In genomic region chr2:2879071-2879470, GRCh38 we compare ENCODE assay signal across 23 cellular contexts.
"Had no signal": no experiment of that assay in that cellular context is flagged by ENCODE, and none has a peak within 500 bp of the region (broad histone marks: within the 10 kb centered on the region; RNA-seq: fewer than 3 reads in every experiment).

No MANE protein-coding gene starts in this region.

- H3K27ac Mint-ChIP-seq: activated naive CD4-positive, alpha-beta T cell treated with anti-CD3 and anti-CD28 coated beads for 36 hours; endodermal cell; mesothelial cell of epicardium; natural killer cell; WTC11 had no signal

- H3K4me3 ChIP-seq: colonic mucosa, esophagus squamous epithelium, gastrocnemius medialis, left ventricle myocardium inferior, ovary, prostate gland, right atrium auricular region, spleen, upper lobe of left lung had no signal

- DNase-seq: activated CD8-positive, alpha-beta memory T cell treated with anti-CD3 and anti-CD28 coated beads, Interleukin-2, amount 50 U/mL, for 4 hours; activated effector memory CD4-positive, alpha-beta T cell treated with Interleukin-2 at 50 U/mL for 16 hours; activated naive CD4-positive, alpha-beta T cell treated with anti-CD3 and anti-CD28 coated beads for 36 hours; activated T-cell treated with anti-CD3 and anti-CD28 coated beads, Interleukin-2, amount 50 U/mL, for 4 hours; amygdala; colonic mucosa; esophagus squamous epithelium; gastrocnemius medialis; hippocampal formation; left ventricle myocardium inferior; natural killer cell; ovary; spleen; stimulated activated CD4-positive, alpha-beta T cell treated with anti-CD3 and anti-CD28 coated beads, Interleukin-4, amount 100 ng/mL, for 24 hours; stimulated activated naive CD8-positive, alpha-beta T cell treated with anti-CD3 and anti-CD28 coated beads, Interleukin-15, Interleukin-2, amounts not matched to agents 100 U/mL and 50 U/mL, for 24 hours; T1000; upper lobe of left lung had no signal

- H3K4me3 Mint-ChIP-seq: activated naive CD4-positive, alpha-beta T cell treated with anti-CD3 and anti-CD28 coated beads for 36 hours; activated T-cell treated with anti-CD3 and anti-CD28 coated beads, Interleukin-2, amount 50 U/mL, for 4 hours; endodermal cell; mesothelial cell of epicardium; natural killer cell; WTC11 had no signal

- H3K4me1 Mint-ChIP-seq: endodermal cell, natural killer cell had no signal

- H3K27me3 ChIP-seq: colonic mucosa, esophagus squamous epithelium, gastrocnemius medialis, neutrophil, ovary, right atrium auricular region, spleen, upper lobe of left lung had no signal

- H3K36me3 Mint-ChIP-seq: mesothelial cell of epicardium, natural killer cell had no signal

- ATAC-seq: activated T-cell treated with anti-CD3 and anti-CD28 coated beads, Interleukin-2, amount 50 U/mL, for 4 hours; gastrocnemius medialis; natural killer cell; stimulated activated naive CD8-positive, alpha-beta T cell treated with anti-CD3 and anti-CD28 coated beads, Interleukin-15, Interleukin-2, amounts not matched to agents 100 U/mL and 50 U/mL, for 24 hours; WTC11 had no signal

- H3K4me1 ChIP-seq: colonic mucosa, esophagus squamous epithelium, gastrocnemius medialis, left ventricle myocardium inferior, prostate gland, right atrium auricular region, upper lobe of left lung had no signal

- H3K9me3 ChIP-seq: colonic mucosa, gastrocnemius medialis, neutrophil, prostate gland had no signal

- H3K36me3 ChIP-seq: colonic mucosa, esophagus squamous epithelium, gastrocnemius medialis, left ventricle myocardium inferior, neutrophil, ovary, prostate gland, right atrium auricular region, spleen, upper lobe of left lung had no signal

- H3K27ac ChIP-seq: colonic mucosa, esophagus squamous epithelium, gastrocnemius medialis, left ventricle myocardium inferior, neutrophil, ovary, prostate gland, right atrium auricular region, spleen, upper lobe of left lung had no signal
